Comparison of ENCODE assay signal across 21 cellular contexts in genomic region chr4:99835942-99836341, GRCh38. TPM values are rescaled to one million over a fixed set of nuclear protein-coding genes. Genes with fewer than 3 reads are reported as not detected.
A peak's percentile ranks its signal among the peaks of the same experiment; 100 is the strongest.
DNase-seq lines count a peak whose midpoint lies in the region; ATAC-seq and TF ChIP-seq lines count a peak whose summit lies in the region.
"Had no signal": no experiment of that assay in that cellular context is flagged by ENCODE, and none has a peak within 500 bp of the region (broad histone marks: within the 10 kb centered on the region; RNA-seq: fewer than 3 reads in every experiment).

No MANE protein-coding gene starts in this region.

- no peak overlapping the region for H3K4me3 ChIP-seq in mammary epithelial cell (replicated peaks in 1 of 3; ENCODE audit: insufficient read depth in 1 of 3, low read depth in 2 of 3, low read length in 3 of 3)
- no peak overlapping the region for H3K4me3 ChIP-seq in trophoblast cell (ENCODE audit: low read depth, low read length)
- H3K4me3 ChIP-seq: GM23338 had no signal

- no peak overlapping the region for H2BK5ac ChIP-seq in trophoblast cell (ENCODE audit: low read depth, low read length, poor library complexity)

- peak overlapping the region; percentile 64 for H2BK12ac ChIP-seq in trophoblast cell (ENCODE audit: low read length)

- WGBS in mammary epithelial cell (ENCODE audit: low coverage, missing lambda C conversion rate), result 100% methylated on average over 1 of the region's 2 CpGs
- no CpG with 5 or more reads among the region's 2 CpGs for WGBS in trophoblast cell (ENCODE audit: extremely low coverage, insufficient coverage, insufficient read length)

- H4K20me1 ChIP-seq in mammary epithelial cell (ENCODE audit: insufficient read depth, low read length), result no peaks in the 10 kb centered on the region

- TF ChIP-seq CTCF in mammary epithelial cell (conservative IDR thresholded peaks at IDR 0.05 in 1 of 2, IDR thresholded peaks at IDR 0.05 in 1 of 2; ENCODE audit: extremely low read depth in 1 of 2, insufficient read depth in 1 of 2, low read depth in 1 of 2, low read length in 2 of 2) (no peak), MCF 10A (IDR thresholded peaks at IDR 0.05; ENCODE audit: unreplicated experiment) (no peak)

- intact Hi-C loops in mammary epithelial cell (cut with micrococcal nuclease) (no loop called here), MCF 10A (cut with micrococcal nuclease) (no loop called here)

- H4K91ac ChIP-seq in trophoblast cell (ENCODE audit: low read depth, low read length), result peak overlapping the region; percentile 14

- DNase-seq in mammary epithelial cell (no peak), MCF 10A (ENCODE audit: unreplicated experiment) (no peak), astrocyte of the hippocampus (ENCODE audit: low read depth, low spot score) (peak; percentile 10), trophoblast cell (no peak)
- DNase-seq: C1 segment of cervical spinal cord; Calu3; CD4-positive, alpha-beta memory T cell; COR-L47; DMS53; DMS79 treated with DMSO at 0.1 percent for 48 hours; GF-D8; H9 had no signal

- peaks cover 2% of the 10 kb centered on the region for H3K36me3 ChIP-seq in mammary epithelial cell (ENCODE audit: insufficient read depth, low read length)
- H3K36me3 ChIP-seq in trophoblast cell (ENCODE audit: control insufficient read depth in 1 of 2, insufficient read depth in 2 of 2, low read length in 2 of 2), result no peaks in the 10 kb centered on the region

- no peak overlapping the region for H2AK5ac ChIP-seq in trophoblast cell (ENCODE audit: low read length)

- H3K4me1 ChIP-seq in mammary epithelial cell (ENCODE audit: insufficient read depth, low read length) (peaks cover 6% of the 10 kb centered on the region), trophoblast cell (ENCODE audit: control insufficient read depth in 1 of 2, insufficient read depth in 2 of 2, low read length in 2 of 2) (peaks cover 0 to 6% of the 10 kb centered on the region in 2 experiments)

- H3K4ac ChIP-seq in trophoblast cell (ENCODE audit: low read depth, low read length), result no peak overlapping the region

- H3K79me1 ChIP-seq in trophoblast cell (ENCODE audit: low read length), result peaks cover 2% of the 10 kb centered on the region

- no peak overlapping the region for H4K8ac ChIP-seq in trophoblast cell (ENCODE audit: low read depth, low read length)

- H3K9me3 ChIP-seq in mammary epithelial cell (replicated peaks; ENCODE audit: insufficient read depth, low read length) (no peaks in the 10 kb centered on the region), trophoblast cell (ENCODE audit: insufficient read depth, low read depth, low read length) (no peaks in the 10 kb centered on the region)

- H3K79me2 ChIP-seq in mammary epithelial cell (ENCODE audit: insufficient read depth, low read length), result peaks cover 29% of the 10 kb centered on the region
- no peaks in the 10 kb centered on the region for H3K79me2 ChIP-seq in trophoblast cell (ENCODE audit: control insufficient read depth, insufficient read depth, low read length, poor library complexity)

- H4K12ac ChIP-seq in trophoblast cell (ENCODE audit: low read depth, low read length), result no peak overlapping the region

- peak overlapping the region; percentile 44 for H3K14ac ChIP-seq in trophoblast cell (ENCODE audit: low read length)

- no peaks in the 10 kb centered on the region for H3K27me3 Mint-ChIP-seq in MCF 10A (ENCODE audit: insufficient read depth, unreplicated experiment)
- H3K27me3 Mint-ChIP-seq: CD4-positive, alpha-beta memory T cell had no signal

- H2AFZ ChIP-seq in mammary epithelial cell (ENCODE audit: low read depth, low read length) (no peak overlapping the region), trophoblast cell (ENCODE audit: insufficient read depth, low read length, poor library complexity) (no peak overlapping the region)
- H2AFZ ChIP-seq: GM23338 had no signal

- H3K9ac ChIP-seq in mammary epithelial cell (ENCODE audit: insufficient read depth, low read length) (no peak overlapping the region), trophoblast cell (ENCODE audit: low read length) (no peak overlapping the region)

- peaks cover 5% of the 10 kb centered on the region for H3K4me1 Mint-ChIP-seq in MCF 10A (ENCODE audit: insufficient read depth, unreplicated experiment)
- H3K4me1 Mint-ChIP-seq: GM23338, H9 had no signal

- no peak overlapping the region for H3K27ac Mint-ChIP-seq in MCF 10A (ENCODE audit: low read depth, unreplicated experiment)
- H3K27ac Mint-ChIP-seq: GM23338, H9 had no signal

- dilution Hi-C loops in mammary epithelial cell (cut with HindIII; ENCODE audit: low sequenced_read_pairs), result no loop called here

- CTCF ChIA-PET in mammary epithelial cell (lab: Charles Lee; ENCODE audit: low non-redundant PET) (no interaction called here), MCF 10A (lab: Yijun Ruan, JAX) (interaction anchor here (0.6 kb wide), 2 partner anchors 156 to 272 kb away, joined by 3 read pairs; partner anchors contain the start of gene TRMT10A)

- H3K27ac ChIP-seq in mammary epithelial cell (ENCODE audit: insufficient read depth, low read depth, low read length) (no peak overlapping the region), trophoblast cell (ENCODE audit: low read depth, low read length) (no peak overlapping the region)

- no peaks in the 10 kb centered on the region for H3K9me3 Mint-ChIP-seq in MCF 10A (ENCODE audit: unreplicated experiment)
- H3K9me3 Mint-ChIP-seq: CD4-positive, alpha-beta memory T cell; GM23338; H9 had no signal

- in situ Hi-C loops in mammary epithelial cell (cut with MboI; ENCODE audit: low sequenced_read_pairs in 2 of 2), result no loop called here

- BruUV-seq in mammary epithelial cell (replicated peaks; lab: Mats Ljungman, UMichigan) (TSS peak; percentile 4), MCF 10A (replicated peaks; lab: Mats Ljungman, UMichigan) (no TSS peak)

- H3K36me3 Mint-ChIP-seq in MCF 10A (ENCODE audit: insufficient read depth, unreplicated experiment), result peaks cover 6% of the 10 kb centered on the region

- POLR2A ChIA-PET in MCF 10A (lab: Yijun Ruan, JAX), result no interaction called here

- no peak overlapping the region for H3K23ac ChIP-seq in trophoblast cell (ENCODE audit: low read length)

- no peak overlapping the region for H3K4me3 Mint-ChIP-seq in MCF 10A (ENCODE audit: unreplicated experiment)
- H3K4me3 Mint-ChIP-seq: CD4-positive, alpha-beta memory T cell; GM23338; H9 had no signal

- ATAC-seq in HG02571 (IDR thresholded peaks at IDR 0.05; ENCODE audit: unreplicated experiment) (no peak), HG02759 (IDR thresholded peaks at IDR 0.05; ENCODE audit: unreplicated experiment) (no peak)
- ATAC-seq: GM23338, HCT116 had no signal

- H3K4me2 ChIP-seq in mammary epithelial cell (ENCODE audit: insufficient read depth, low read depth, low read length) (no peak overlapping the region), trophoblast cell (ENCODE audit: low read length) (no peak overlapping the region)
- H3K4me2 ChIP-seq: GM23338 had no signal

- peak overlapping the region; percentile 43 for H2BK120ac ChIP-seq in trophoblast cell (ENCODE audit: insufficient read depth, low read length, poor library complexity)

- no peak overlapping the region for H3K18ac ChIP-seq in trophoblast cell (ENCODE audit: low read length)

- H3K27me3 ChIP-seq in mammary epithelial cell (ENCODE audit: insufficient read depth, low read length), result no peaks in the 10 kb centered on the region
- H3K27me3 ChIP-seq in trophoblast cell (ENCODE audit: insufficient read depth, low read length), result no peaks in the 10 kb centered on the region

RNA-seq across cellular contexts. Expression of gene DAPP1, which starts 19.3 kb away (rescaled TPM):
- 10 to 100 TPM; 14.5 to 54.8 TPM for total RNA-seq in mammary epithelial cell
- polyA plus RNA-seq in mammary epithelial cell, result 18.3 TPM
- 28.7 TPM for polyA minus RNA-seq in mammary epithelial cell
- 17.6 and 24.7 TPM in 2 replicates for total RNA-seq in MCF 10A (2022)
- 5.7 and 7.0 TPM in 2 replicates for polyA plus RNA-seq in trophoblast cell (2013)
- total RNA-seq: A172, A673, G401, GM23338, H4, H9 had no signal
- polyA plus RNA-seq: BJ, GM23338 had no signal

RNA-seq across cellular contexts. Expression of gene LAMTOR3, which starts 58.3 kb away (rescaled TPM):
- total RNA-seq in mammary epithelial cell, result 10 to 100 TPM; 32.5 to 66.2 TPM
- 35.6 TPM for polyA plus RNA-seq in mammary epithelial cell
- polyA minus RNA-seq in mammary epithelial cell, result 7.4 TPM
- 33.5 and 35.9 TPM in 2 replicates for total RNA-seq in MCF 10A (2022)
- 57.9 and 58.3 TPM in 2 replicates for polyA plus RNA-seq in trophoblast cell (2013)
